ENCODE assay signal across 17 cellular contexts in genomic region chr7:25928549-25929330, GRCh38.
DNase-seq lines count a peak whose midpoint lies in the region; ATAC-seq and TF ChIP-seq lines count a peak whose summit lies in the region.
"Had no signal": no experiment of that assay in that cellular context is flagged by ENCODE, and none has a peak within 500 bp of the region (broad histone marks: within the 10 kb centered on the region; RNA-seq: fewer than 3 reads in every experiment).

No MANE protein-coding gene starts in this region.

- no peaks in the 10 kb centered on the region for H3K36me3 ChIP-seq in esophagus muscularis mucosa
- H3K36me3 ChIP-seq: BLaER1, HAP-1 had no signal

- no peak overlapping the region for H3K4me3 ChIP-seq in esophagus muscularis mucosa
- H3K4me3 ChIP-seq: BLaER1, HAP-1 had no signal

- TF ChIP-seq CTCF in esophagus muscularis mucosa (IDR thresholded peaks at IDR 0.05) = no peak

- 78% methylated on average over 5 of the region's 5 CpGs for WGBS in esophagus muscularis mucosa

- H3K9me3 ChIP-seq in esophagus muscularis mucosa = peaks cover 0 to 7% (median 6%) of the 10 kb centered on the region in 4 donors
- H3K9me3 ChIP-seq: HAP-1 had no signal

- H3K27me3 ChIP-seq in esophagus muscularis mucosa = peaks cover 0 to 12% (median 4%) of the 10 kb centered on the region in 4 donors
- H3K27me3 ChIP-seq: BLaER1 had no signal

- no peaks in the 10 kb centered on the region for H3K4me1 ChIP-seq in esophagus muscularis mucosa
- H3K4me1 ChIP-seq: BLaER1, Caco-2, HAP-1 had no signal

- no peak overlapping the region for H3K27ac ChIP-seq in esophagus muscularis mucosa (replicated peaks in 1 of 4)
- H3K27ac ChIP-seq: 22Rv1, BLaER1, C4-2B had no signal

- no peak for ATAC-seq in HG03139 (IDR thresholded peaks at IDR 0.05; ENCODE audit: unreplicated experiment)
- ATAC-seq: CD8-positive, alpha-beta T cell had no signal

- DNase-seq in DMS 273 (lab: John Stamatoyannopoulos, UW; ENCODE audit: unreplicated experiment) (peak; percentile 60), DMS 273 treated with DMSO at 0.1 percent for 48 hours (lab: John Stamatoyannopoulos, UW) (no peak), NCI-H1694 treated with DMSO at 0.1 percent for 48 hours (lab: John Stamatoyannopoulos, UW) (peak; percentile 81), esophagus muscularis mucosa (ENCODE audit: extremely low spot score) (peak; percentile 34), NCI-H1930 (lab: John Stamatoyannopoulos, UW) (no peak)
- DNase-seq: Caco-2; CD4-positive, CD25-positive, alpha-beta regulatory T cell; CD8-positive, alpha-beta T cell; DMS53; DMS79 treated with DMSO at 0.1 percent for 48 hours; GF-D8; GOT3 had no signal

- TF ChIP-seq POLR2A in esophagus muscularis mucosa (IDR thresholded peaks at IDR 0.05; ENCODE audit: low read depth) = no peak

- intact Hi-C loops in esophagus muscularis mucosa (cut with DNase I) = no loop called here

- TF ChIP-seq EP300 in esophagus muscularis mucosa (IDR thresholded peaks at IDR 0.05) = no peak

Comparison
In these comparisons a context has a peak if more than half of its experiments do, and no peak if none do; other contexts are left out.
1. DNase-seq: peak in DMS 273 (single experiment), NCI-H1694 treated with DMSO at 0.1 percent for 48 hours (single experiment) and esophagus muscularis mucosa (single experiment); none in DMS 273 treated with DMSO at 0.1 percent for 48 hours (single experiment) and NCI-H1930 (0 of 2).